In the genomic region with DNA sequence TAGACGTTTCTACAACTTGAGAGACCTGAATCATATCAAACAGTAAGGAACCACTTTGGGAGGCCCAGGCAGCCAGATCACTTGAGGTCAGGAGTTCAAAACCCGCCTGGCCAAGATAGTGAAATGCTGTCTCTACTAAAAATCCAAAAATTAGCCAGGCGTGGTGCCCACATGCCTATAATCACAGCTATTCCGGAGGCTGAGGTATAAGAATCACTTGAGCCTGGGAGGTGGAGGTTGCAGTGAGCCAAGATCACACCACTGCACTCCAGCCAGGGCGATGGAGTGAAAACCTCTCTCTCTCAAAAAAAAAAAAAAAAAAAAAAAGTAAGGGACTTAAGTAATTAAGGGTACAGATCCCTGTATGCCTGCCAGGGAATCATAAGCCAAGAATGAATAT, we compare ENCODE assay signal across 26 cellular contexts.
"Had no signal": no experiment of that assay in that cellular context is flagged by ENCODE, and none has a peak within 500 bp of the region (broad histone marks: within the 10 kb centered on the region; RNA-seq: fewer than 3 reads in every experiment).

No MANE protein-coding gene starts in this region.

- H3K27me3 ChIP-seq: colonic mucosa, foreskin keratinocyte, gastrocnemius medialis, heart left ventricle, heart right ventricle had no signal

- FAIRE-seq: colon, endometrium, endothelial cell of umbilical vein, frontal cortex had no signal

- H3K9me3 ChIP-seq: colonic mucosa, esophagus squamous epithelium, gastrocnemius medialis, gastroesophageal sphincter had no signal

- H3K36me3 ChIP-seq: colonic mucosa, esophagus squamous epithelium, gastrocnemius medialis, gastroesophageal sphincter, heart left ventricle, heart right ventricle had no signal

- DNase-seq: colonic mucosa; cortex of kidney; dermis blood vessel endothelial cell; dorsolateral prefrontal cortex; effector CD4-positive, alpha-beta T cell; effector CD8-positive, alpha-beta T cell; effector memory CD4-positive, alpha-beta T cell; effector memory CD8-positive, alpha-beta T cell; endodermal cell; erythroblast; esophagus squamous epithelium; foreskin fibroblast; foreskin keratinocyte; foreskin melanocyte; gastrocnemius medialis; glutamatergic neuron; head of caudate nucleus; heart left ventricle; heart right ventricle had no signal

- H3K4me1 ChIP-seq: colonic mucosa, esophagus squamous epithelium, foreskin keratinocyte, gastrocnemius medialis, gastroesophageal sphincter, heart left ventricle, heart right ventricle had no signal

- H3K27ac ChIP-seq: colonic mucosa, coronary artery, dorsolateral prefrontal cortex, epithelial cell of prostate, esophagus squamous epithelium, foreskin keratinocyte, gastrocnemius medialis, gastroesophageal sphincter, heart left ventricle, heart right ventricle had no signal

- H3K4me3 ChIP-seq: colonic mucosa, coronary artery, dorsolateral prefrontal cortex, esophagus squamous epithelium, gastrocnemius medialis, gastroesophageal sphincter, heart left ventricle, heart right ventricle had no signal
